20 cellular contexts compared by ENCODE assay signal in genomic region chr6:6700871-6701270, GRCh38.
DNase-seq lines count a peak whose midpoint lies in the region; TF ChIP-seq lines count a peak whose summit lies in the region.
"Had no signal": no experiment of that assay in that cellular context is flagged by ENCODE, and none has a peak within 500 bp of the region (broad histone marks: within the 10 kb centered on the region; RNA-seq: fewer than 3 reads in every experiment).

No MANE protein-coding gene starts in this region.

- H3K36me3 ChIP-seq in KOPT-K1 (ENCODE audit: insufficient read depth, low read length) = peaks cover 23% of the 10 kb centered on the region
- no peaks in the 10 kb centered on the region for H3K36me3 ChIP-seq in esophagus squamous epithelium
- no peaks in the 10 kb centered on the region for H3K36me3 ChIP-seq in tibial nerve
- H3K36me3 ChIP-seq: heart right ventricle had no signal

- H3K4me3 ChIP-seq in esophagus squamous epithelium (no peak overlapping the region), tibial nerve (no peak overlapping the region)
- H3K4me3 ChIP-seq: heart right ventricle, mucosa of descending colon had no signal

- DNase-seq in esophagus squamous epithelium (lab: John Stamatoyannopoulos, UW) = no peak
- DNase-seq in tibial nerve (ENCODE audit: low spot score in 2 of 2) = no peak
- no peak for DNase-seq in NCI-H2171 treated with DMSO at 0.1 percent for 48 hours (lab: John Stamatoyannopoulos, UW)
- no peak for DNase-seq in D341Med (ENCODE audit: low spot score)
- no peak for DNase-seq in mucosa of gallbladder (ENCODE audit: low spot score)
- DNase-seq: activated CD8-positive, alpha-beta memory T cell treated with anti-CD3 and anti-CD28 coated beads for 24 hours; activated naive CD4-positive, alpha-beta T cell; activated T-cell treated with anti-CD3 and anti-CD28 coated beads, Interleukin-2, amount 50 U/mL, for 24 hours; CD4-positive, alpha-beta T cell; cortex of kidney; DMS153; GDM1; heart right ventricle; mucosa of descending colon; NCI-H1417; NCI-H2107; NK-92 treated with Interleukin-12 subunit alpha and Interleukin-12 subunit beta, amount 100 ng/mL, for 24 hours had no signal

- H3K4me3 Mint-ChIP-seq in nephron = no peak overlapping the region
- H3K4me3 Mint-ChIP-seq: activated T-cell treated with anti-CD3 and anti-CD28 coated beads, Interleukin-2, amount 50 U/mL, for 24 hours; CD4-positive, alpha-beta T cell; T-helper 1 cell treated with Interleukin-12 subunit alpha and Interleukin-12 subunit beta and Interleukin-4 antibody, amounts not matched to agents 30 μg/mL and 1 μg/mL, for 36 hours had no signal

- H3K4me1 Mint-ChIP-seq in nephron = peaks cover 65% of the 10 kb centered on the region

- no peak for TF ChIP-seq EP300 in tibial nerve (IDR thresholded peaks at IDR 0.05)

- no peak for TF ChIP-seq POLR2A in esophagus squamous epithelium (IDR thresholded peaks at IDR 0.05)
- no peak for TF ChIP-seq POLR2A in tibial nerve (IDR thresholded peaks at IDR 0.05)

- H3K27ac ChIP-seq in KOPT-K1 (ENCODE audit: low read depth, low read length, poor library complexity, severe bottlenecking) (peak overlapping the region; percentile 96), esophagus squamous epithelium (peak overlapping the region in 3 of 4 donors; percentile 57 to 83 (median 80)), tibial nerve (peak overlapping the region; percentile 24 to 83 (median 72))

- TF ChIP-seq CTCF in esophagus squamous epithelium (IDR thresholded peaks at IDR 0.05) (no peak), nephron (IDR thresholded peaks at IDR 0.05; ENCODE audit: unreplicated experiment in 3 of 3) (no peak), tibial nerve (IDR thresholded peaks at IDR 0.05) (no peak)

- H3K4me1 ChIP-seq in esophagus squamous epithelium = peaks cover 20 to 45% (median 37%) of the 10 kb centered on the region in 3 donors
- peaks cover 0 to 52% (median 25%) of the 10 kb centered on the region in 4 donors for H3K4me1 ChIP-seq in tibial nerve

- intact Hi-C loops in esophagus squamous epithelium (cut with DNase I) = no loop called here

- peaks cover 30% of the 10 kb centered on the region for H3K27me3 Mint-ChIP-seq in nephron (ENCODE audit: low read depth)
- H3K27me3 Mint-ChIP-seq: CD4-positive, alpha-beta T cell had no signal

- H3K27me3 ChIP-seq in esophagus squamous epithelium (no peaks in the 10 kb centered on the region), tibial nerve (no peaks in the 10 kb centered on the region)
- H3K27me3 ChIP-seq: heart right ventricle had no signal

- no peaks in the 10 kb centered on the region for H3K9me3 ChIP-seq in KOPT-K1 (ENCODE audit: insufficient read depth, low read length, poor library complexity, severe bottlenecking)
- H3K9me3 ChIP-seq in esophagus squamous epithelium = no peaks in the 10 kb centered on the region
- H3K9me3 ChIP-seq in tibial nerve = no peaks in the 10 kb centered on the region
- H3K9me3 ChIP-seq: heart right ventricle, mucosa of descending colon had no signal

- H3K36me3 Mint-ChIP-seq in nephron (ENCODE audit: low read depth) = no peaks in the 10 kb centered on the region

- WGBS in esophagus squamous epithelium, 2 donors = 72 to 83% methylated on average over 4 of the region's 4 CpGs
- WGBS in tibial nerve, 2 donors = 75 to 76% methylated on average over 4 of the region's 4 CpGs

- H3K27ac Mint-ChIP-seq in nephron = peak overlapping the region; percentile 73 to 86 (median 79)
- H3K27ac Mint-ChIP-seq: activated T-cell treated with anti-CD3 and anti-CD28 coated beads, Interleukin-2, amount 50 U/mL, for 24 hours; CD4-positive, alpha-beta T cell; T-helper 1 cell treated with Interleukin-12 subunit alpha and Interleukin-12 subunit beta and Interleukin-4 antibody, amounts not matched to agents 30 μg/mL and 1 μg/mL, for 36 hours had no signal

- no peaks in the 10 kb centered on the region for H3K9me3 Mint-ChIP-seq in nephron
- H3K9me3 Mint-ChIP-seq: activated T-cell treated with anti-CD3 and anti-CD28 coated beads, Interleukin-2, amount 50 U/mL, for 24 hours; CD4-positive, alpha-beta T cell; T-helper 1 cell treated with Interleukin-12 subunit alpha and Interleukin-12 subunit beta and Interleukin-4 antibody, amounts not matched to agents 30 μg/mL and 1 μg/mL, for 36 hours had no signal
